Comparison of ENCODE assay signal across 10 cellular contexts in genomic region chr19:22634450-22634827, GRCh38. TPM values are rescaled to one million over a fixed set of nuclear protein-coding genes. Genes with fewer than 3 reads are reported as not detected.
DNase-seq lines count a peak whose midpoint lies in the region; ATAC-seq, FAIRE-seq and TF ChIP-seq lines count a peak whose summit lies in the region.
"Had no signal": no experiment of that assay in that cellular context is flagged by ENCODE, and none has a peak within 500 bp of the region (broad histone marks: within the 10 kb centered on the region; RNA-seq: fewer than 3 reads in every experiment).

No MANE protein-coding gene starts in this region.

- 1 to 2% methylated on average over 24 of the region's 24 CpGs for whole genome bisulfite sequencing in pancreas, 2 donors

- H3K27me3 ChIP-seq in CD4-positive, alpha-beta T cell (ENCODE audit: control insufficient read depth, insufficient read depth, low read length), result no peaks in the 10 kb centered on the region
- H3K27me3 ChIP-seq in colonic mucosa (no peaks in the 10 kb centered on the region), pancreas (no peaks in the 10 kb centered on the region)

- peak overlapping the region; percentile 83 for H3K27ac Mint-ChIP-seq in CD4-positive, alpha-beta T cell
- H3K27ac Mint-ChIP-seq: brain had no signal

- H3K4me1 Mint-ChIP-seq in CD4-positive, alpha-beta T cell (ENCODE audit: low read depth), result peaks cover 16% of the 10 kb centered on the region
- H3K4me1 Mint-ChIP-seq: brain had no signal

- TF ChIP-seq CTCF in CD4-positive, alpha-beta T cell (IDR thresholded peaks at IDR 0.05), result no peak
- no peak for TF ChIP-seq CTCF in colonic mucosa (IDR thresholded peaks at IDR 0.05)
- TF ChIP-seq CTCF in pancreas (IDR thresholded peaks at IDR 0.05), result no peak

- H3K27ac ChIP-seq in CD4-positive, alpha-beta T cell (ENCODE audit: low read depth, low read length), result no peak overlapping the region
- H3K27ac ChIP-seq in colonic mucosa, result no peak overlapping the region
- no peak overlapping the region for H3K27ac ChIP-seq in pancreas

- no peaks in the 10 kb centered on the region for H3K9me3 ChIP-seq in CD4-positive, alpha-beta T cell (ENCODE audit: control insufficient read depth, low read length)
- H3K9me3 ChIP-seq in colonic mucosa (no peaks in the 10 kb centered on the region), pancreas (no peaks in the 10 kb centered on the region)

- no peaks in the 10 kb centered on the region for H3K27me3 Mint-ChIP-seq in CD4-positive, alpha-beta T cell
- H3K27me3 Mint-ChIP-seq: brain had no signal

- H3K36me3 Mint-ChIP-seq in CD4-positive, alpha-beta T cell (ENCODE audit: low read depth), result peaks cover 4% of the 10 kb centered on the region
- H3K36me3 Mint-ChIP-seq: brain had no signal

- peaks cover 3% of the 10 kb centered on the region for H3K9me3 Mint-ChIP-seq in CD4-positive, alpha-beta T cell

- H3K4me1 ChIP-seq in colonic mucosa (no peaks in the 10 kb centered on the region), pancreas (no peaks in the 10 kb centered on the region)

- no peak for DNase-seq in CD4-positive, alpha-beta T cell
- DNase-seq in colonic mucosa (no peak), pancreas (no peak), OCI-M1 (lab: John Stamatoyannopoulos, UW) (no peak), NCI-H446 (lab: John Stamatoyannopoulos, UW) (no peak)
- DNase-seq in central memory CD4-positive, alpha-beta T cell, result no peak

- CTCF ChIA-PET in CD4-positive, alpha-beta T cell (lab: Charles Lee), result no interaction called here

- H3K4me3 ChIP-seq in colonic mucosa (peak overlapping the region; percentile 60), pancreas (peak overlapping the region in 3 of 4 donors; percentile 58 to 70 (median 63))

- no peak for FAIRE-seq in pancreas (lab: Jason Lieb, UNC)

- intact Hi-C loops in CD4-positive, alpha-beta T cell (cut with DNase I, micrococcal nuclease), result loop anchor here in 1 of 2 experiments (5.0 to 10.0 kb wide), 7 partner anchors 580 to 1980 kb away; partner anchors contain the start of genes ZNF257, ZNF726 and ZNF91
- intact Hi-C loops in colonic mucosa (cut with DNase I) (no loop called here), pancreas (cut with DNase I) (no loop called here)

- peak overlapping the region in 1 of 2 donors; percentile 51 for H3K9ac ChIP-seq in colonic mucosa (ENCODE audit: low read depth in 2 of 2, low read length in 2 of 2)

- ATAC-seq in CD4-positive, alpha-beta T cell (ENCODE audit: poor library complexity), result peak; percentile 16
- peak; percentile 33 for ATAC-seq in HG03139 (IDR thresholded peaks at IDR 0.05; ENCODE audit: unreplicated experiment)
- peak; percentile 28 to 56 (median 39) for ATAC-seq in pancreas
- no peak for ATAC-seq in GM19452 (IDR thresholded peaks at IDR 0.05; ENCODE audit: unreplicated experiment)

- H3K36me3 ChIP-seq in colonic mucosa (no peaks in the 10 kb centered on the region), pancreas (no peaks in the 10 kb centered on the region)

- H3K4me3 Mint-ChIP-seq in CD4-positive, alpha-beta T cell, result peak overlapping the region; percentile 96
- H3K4me3 Mint-ChIP-seq: brain had no signal

- POLR2A ChIA-PET in CD4-positive, alpha-beta T cell (lab: Charles Lee), result interaction anchor here (1.0 to 1.6 kb wide), 8 partner anchors 640 to 1975 kb away, joined by 3 to 13 read pairs (median 6); partner anchors contain the start of genes ZNF43, ZNF66, ZNF681 and ZNF708

RNA-seq across cellular contexts. Expression of gene ZNF492, which starts 0.3 kb away (rescaled TPM):
- 1 to 10 TPM; 1.1 to 1.2 TPM for total RNA-seq in CD4-positive, alpha-beta T cell
- total RNA-seq in colonic mucosa (1 to 10 TPM in 1 of 2 donors, under 1 TPM in 1; 0.58 to 1.8 TPM), pancreas (under 1 TPM in 4 of 6 donors, not detected in 2; 0.06 to 0.31 (median 0.14) TPM)
- under 1 TPM in 1 of 2 donors, not detected in 1; 0.05 TPM for polyA plus RNA-seq in pancreas
- total RNA-seq: myocyte had no signal
